11 cellular contexts compared by ENCODE assay signal in the genomic region with DNA sequence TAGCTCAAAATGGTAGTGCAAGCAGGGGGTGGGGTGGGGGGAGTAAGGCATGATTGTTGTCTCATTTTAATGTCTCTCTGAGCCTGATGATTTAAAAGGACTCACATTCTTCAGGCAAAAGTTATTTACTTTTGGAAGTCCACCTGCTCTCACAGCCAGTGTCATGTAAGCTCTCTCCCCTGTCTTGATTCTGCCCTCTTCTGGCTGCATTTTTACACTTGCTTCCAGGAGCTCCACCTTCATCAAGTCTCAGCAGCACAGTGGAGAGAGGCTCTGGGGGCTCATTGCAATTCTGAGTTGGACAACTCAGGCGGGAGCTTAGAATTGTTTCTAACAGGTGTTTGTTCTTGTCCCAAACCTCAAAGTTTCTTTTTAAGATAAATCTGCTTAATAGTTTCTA. TPM values are rescaled to one million over a fixed set of nuclear protein-coding genes. Genes with fewer than 3 reads are reported as not detected.
A peak's percentile ranks its signal among the peaks of the same experiment; 100 is the strongest.
DNase-seq lines count a peak whose midpoint lies in the region; TF ChIP-seq lines count a peak whose summit lies in the region.
"Had no signal": no experiment of that assay in that cellular context is flagged by ENCODE, and none has a peak within 500 bp of the region (broad histone marks: within the 10 kb centered on the region; RNA-seq: fewer than 3 reads in every experiment).

No MANE protein-coding gene starts in this region.

- H3K27me3 Mint-ChIP-seq in nephron (ENCODE audit: low read depth), result peaks cover 5% of the 10 kb centered on the region
- peaks cover 14% of the 10 kb centered on the region for H3K27me3 Mint-ChIP-seq in activated CD4-positive, alpha-beta memory T cell treated with anti-CD3 and anti-CD28 coated beads, Interleukin-2, amount 10 ng/mL, durations not matched to agents 7 days and 5 days

- H3K36me3 Mint-ChIP-seq in nephron (ENCODE audit: low read depth), result no peaks in the 10 kb centered on the region
- no peaks in the 10 kb centered on the region for H3K36me3 Mint-ChIP-seq in activated CD4-positive, alpha-beta memory T cell treated with anti-CD3 and anti-CD28 coated beads, Interleukin-2, amount 10 ng/mL, durations not matched to agents 7 days and 5 days (ENCODE audit: low read depth)

- peaks cover 12% of the 10 kb centered on the region for H3K4me1 Mint-ChIP-seq in nephron
- no peaks in the 10 kb centered on the region for H3K4me1 Mint-ChIP-seq in activated CD4-positive, alpha-beta memory T cell treated with anti-CD3 and anti-CD28 coated beads, Interleukin-2, amount 10 ng/mL, durations not matched to agents 7 days and 5 days

- H3K4me1 ChIP-seq in tibial artery, result no peaks in the 10 kb centered on the region
- H3K4me1 ChIP-seq: body of pancreas had no signal

- TF ChIP-seq CTCF in nephron (IDR thresholded peaks at IDR 0.05; ENCODE audit: unreplicated experiment in 3 of 3) (peak; percentile 14 to 31 (median 19)), tibial artery (IDR thresholded peaks at IDR 0.05) (no peak)

- no peaks in the 10 kb centered on the region for H3K9me3 ChIP-seq in tibial artery
- H3K9me3 ChIP-seq: body of pancreas had no signal

- POLR2A ChIA-PET in activated CD4-positive, alpha-beta memory T cell treated with anti-CD3 and anti-CD28 coated beads, Interleukin-2, amount 10 ng/mL, durations not matched to agents 7 days and 5 days (lab: Charles Lee), result no interaction called here

- no peaks in the 10 kb centered on the region for H3K9me3 Mint-ChIP-seq in nephron
- no peaks in the 10 kb centered on the region for H3K9me3 Mint-ChIP-seq in activated CD4-positive, alpha-beta memory T cell treated with anti-CD3 and anti-CD28 coated beads, Interleukin-2, amount 10 ng/mL, durations not matched to agents 7 days and 5 days
- H3K9me3 Mint-ChIP-seq: activated CD4-positive, alpha-beta T cell treated with anti-CD3 and anti-CD28 coated beads, Interleukin-2, amount 10 ng/mL, durations not matched to agents 24 days and 14 days had no signal

- H3K27ac Mint-ChIP-seq in nephron, result no peak overlapping the region
- no peak overlapping the region for H3K27ac Mint-ChIP-seq in activated CD4-positive, alpha-beta memory T cell treated with anti-CD3 and anti-CD28 coated beads, Interleukin-2, amount 10 ng/mL, durations not matched to agents 7 days and 5 days
- H3K27ac Mint-ChIP-seq: activated CD4-positive, alpha-beta T cell treated with anti-CD3 and anti-CD28 coated beads, Interleukin-2, amount 10 ng/mL, durations not matched to agents 24 days and 14 days; B cell had no signal

- CTCF ChIA-PET in activated CD4-positive, alpha-beta memory T cell treated with anti-CD3 and anti-CD28 coated beads, Interleukin-2, amount 10 ng/mL, durations not matched to agents 7 days and 5 days (lab: Charles Lee), result interaction anchor here (1.1 kb wide), 1 partner anchor 73 kb away, joined by 4 read pairs; no protein-coding TSS in a partner anchor

- no peaks in the 10 kb centered on the region for H3K36me3 ChIP-seq in tibial artery

- H3K27ac ChIP-seq in tibial artery, result no peak overlapping the region
- H3K27ac ChIP-seq: body of pancreas had no signal

- H3K27me3 ChIP-seq in tibial artery, result peaks cover 0 to 2% of the 10 kb centered on the region in 2 donors
- H3K27me3 ChIP-seq: body of pancreas had no signal

- no peak overlapping the region for H3K4me3 Mint-ChIP-seq in nephron
- H3K4me3 Mint-ChIP-seq in activated CD4-positive, alpha-beta memory T cell treated with anti-CD3 and anti-CD28 coated beads, Interleukin-2, amount 10 ng/mL, durations not matched to agents 7 days and 5 days, result no peak overlapping the region
- H3K4me3 Mint-ChIP-seq: activated CD4-positive, alpha-beta T cell treated with anti-CD3 and anti-CD28 coated beads, Interleukin-2, amount 10 ng/mL, durations not matched to agents 24 days and 14 days; B cell had no signal

- DNase-seq in NCI-H2196 (lab: John Stamatoyannopoulos, UW; ENCODE audit: unreplicated experiment), result peak; percentile 17
- DNase-seq in NCI-H2196 treated with DMSO at 0.1 percent for 48 hours (lab: John Stamatoyannopoulos, UW; ENCODE audit: unreplicated experiment), result no peak
- DNase-seq in LHCN-M2 (ENCODE audit: low read depth), result peak; percentile 9
- peak; percentile 19 for DNase-seq in astrocyte of the hippocampus (ENCODE audit: low read depth, low spot score)
- no peak for DNase-seq in activated CD4-positive, alpha-beta memory T cell treated with anti-CD3 and anti-CD28 coated beads, Interleukin-2, amount 10 ng/mL, durations not matched to agents 7 days and 5 days
- no peak for DNase-seq in GM03348 (ENCODE audit: low spot score)
- no peak for DNase-seq in tibial artery
- DNase-seq: activated CD4-positive, alpha-beta T cell treated with anti-CD3 and anti-CD28 coated beads, Interleukin-2, amount 10 ng/mL, durations not matched to agents 24 days and 14 days; body of pancreas had no signal

- intact Hi-C loops in tibial artery (cut with DNase I; ENCODE audit: low total_unique reads), result no loop called here

- no peak overlapping the region for H3K4me3 ChIP-seq in tibial artery
- H3K4me3 ChIP-seq: body of pancreas had no signal

RNA-seq across cellular contexts. Expression of gene GNAL, which starts 39.2 kb away (rescaled TPM):
- total RNA-seq in LHCN-M2 (2014; rRNA removed), result 0.17 and 0.58 TPM in 2 replicates
- polyA plus RNA-seq in LHCN-M2 (2012), result 0.17 TPM
- under 1 TPM; 0.25 to 0.33 TPM for total RNA-seq in activated CD4-positive, alpha-beta memory T cell treated with anti-CD3 and anti-CD28 coated beads, Interleukin-2, amount 10 ng/mL, durations not matched to agents 7 days and 5 days

Comparison
In these comparisons a context has a peak if more than half of its experiments do, and no peak if none do; other contexts are left out.
1. DNase-seq: peak in NCI-H2196 (single experiment), LHCN-M2 (single experiment) and astrocyte of the hippocampus (single experiment); none in NCI-H2196 treated with DMSO at 0.1 percent for 48 hours (single experiment), activated CD4-positive, alpha-beta memory T cell treated with anti-CD3 and anti-CD28 coated beads, Interleukin-2, amount 10 ng/mL, durations not matched to agents 7 days and 5 days (single experiment), GM03348 (single experiment) and tibial artery (0 of 2).
2. CTCF ChIP-seq: peak in nephron (3 of 3); none in tibial artery (0 of 2).